Comparison of ENCODE assay signal across 12 cellular contexts in the genomic region with DNA sequence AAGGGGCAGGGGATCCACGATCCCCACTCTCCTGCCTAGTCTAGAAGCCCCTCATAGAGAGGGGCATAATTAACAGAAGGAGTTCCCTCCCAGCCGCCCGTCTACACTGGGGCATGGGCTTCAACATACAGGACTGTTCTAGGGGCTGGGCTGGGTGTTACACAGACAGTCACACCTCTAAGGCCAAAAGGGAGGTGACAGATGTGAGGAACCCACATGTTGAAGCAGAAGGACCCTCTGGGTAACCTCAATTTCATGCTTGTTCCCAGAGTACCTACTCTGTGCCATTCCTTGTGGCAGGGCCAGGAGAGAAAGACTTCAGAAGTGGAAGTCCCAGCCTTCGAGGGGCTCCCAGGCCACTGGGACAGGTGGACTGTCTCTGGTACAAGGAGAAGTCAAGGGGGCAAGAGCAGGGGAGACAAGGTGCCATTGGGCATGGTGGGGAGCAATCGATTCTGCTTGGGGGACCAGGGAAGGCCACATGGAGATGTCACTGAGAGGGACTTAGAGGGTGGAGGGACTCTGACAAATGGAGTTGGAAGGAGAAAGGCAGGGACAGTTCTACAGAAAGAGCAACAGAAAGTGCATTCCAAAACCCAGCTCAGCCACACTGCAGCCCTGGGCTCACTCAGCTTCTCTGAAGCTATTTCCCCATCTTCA.
"Had no signal": no experiment of that assay in that cellular context is flagged by ENCODE, and none has a peak within 500 bp of the region (broad histone marks: within the 10 kb centered on the region; RNA-seq: fewer than 3 reads in every experiment).

No MANE protein-coding gene starts in this region.

- H3K27ac Mint-ChIP-seq: mesothelial cell of epicardium; stimulated activated naive CD8-positive, alpha-beta T cell treated with anti-CD3 and anti-CD28 coated beads, Interleukin-15, Interleukin-2, amounts not matched to agents 100 ng/mL and 50 ng/mL, for 24 hours had no signal

- DNase-seq: activated CD4-positive, alpha-beta T cell treated with anti-CD3 and anti-CD28 coated beads, Interleukin-2, amount 50 U/mL, for 4 hours; activated CD4-positive, CD25-positive, alpha-beta regulatory T cell treated with anti-CD3 and anti-CD28 coated beads, Interleukin-2, amount 50 U/mL, for 72 hours; activated naive CD4-positive, alpha-beta T cell treated with Interleukin-2 at 50 U/mL for 16 hours; dermis blood vessel endothelial cell; stimulated activated CD4-positive, alpha-beta T cell treated with anti-CD3 and anti-CD28 coated beads, Interleukin-4, amount 100 ng/mL, for 1 hour; stimulated activated CD8-positive, alpha-beta memory T cell treated with anti-CD3 and anti-CD28 coated beads, Interleukin-4, amount 100 ng/mL, for 48 hours; T-helper 9 cell had no signal

- H3K4me3 Mint-ChIP-seq: central memory CD8-positive, alpha-beta T cell; mesothelial cell of epicardium; stimulated activated naive CD8-positive, alpha-beta T cell treated with anti-CD3 and anti-CD28 coated beads, Interleukin-15, Interleukin-2, amounts not matched to agents 100 ng/mL and 50 ng/mL, for 24 hours had no signal

- H3K4me3 ChIP-seq: prostate gland had no signal

- H3K9me3 ChIP-seq: prostate gland had no signal

- H3K27ac ChIP-seq: prostate gland had no signal

- ATAC-seq: esophagus mucosa had no signal

- H3K36me3 ChIP-seq: prostate gland had no signal

- H3K9me3 Mint-ChIP-seq: central memory CD8-positive, alpha-beta T cell; mesothelial cell of epicardium; stimulated activated naive CD8-positive, alpha-beta T cell treated with anti-CD3 and anti-CD28 coated beads, Interleukin-15, Interleukin-2, amounts not matched to agents 100 ng/mL and 50 ng/mL, for 24 hours had no signal

- H3K36me3 Mint-ChIP-seq: mesothelial cell of epicardium had no signal

- H3K4me1 ChIP-seq: prostate gland had no signal
